ENCODE assay signal across 2 cellular contexts in genomic region chr6:38154731-38155130, GRCh38.
TF ChIP-seq lines count a peak whose summit lies in the region.

No MANE protein-coding gene starts in this region.

TF ChIP-seq in IMR-90, 13 proteins besides CTCF, POLR2A, EP300 and RAD21:
- TF ChIP-seq CEBPB (IDR thresholded peaks at IDR 0.05; ENCODE audit: low read depth, low read length) (no peak), CHD1 (IDR thresholded peaks at IDR 0.05; ENCODE audit: low read depth, low read length) (no peak)

TF ChIP-seq in endothelial cell of umbilical vein, 7 proteins besides CTCF, POLR2A, EP300 and RAD21:
- no peak for TF ChIP-seq POLR2AphosphoS5 (IDR thresholded peaks at IDR 0.05; ENCODE audit: insufficient read depth, low read depth, low read length)
- no peak for TF ChIP-seq JUN (IDR thresholded peaks at IDR 0.05; ENCODE audit: borderline replicate concordance, insufficient read depth, insufficient read length, low read depth)
- no peak for TF ChIP-seq MAX (IDR thresholded peaks at IDR 0.05; ENCODE audit: insufficient read depth, insufficient read length)
- no peak for TF ChIP-seq EZH2 (IDR thresholded peaks at IDR 0.05; ENCODE audit: borderline replicate concordance, low read depth, low read length, severe bottlenecking)
- no peak for TF ChIP-seq MYC (IDR thresholded peaks at IDR 0.05; ENCODE audit: low read depth, low read length)
